Comparison of ENCODE assay signal across 19 cellular contexts in the genomic region with DNA sequence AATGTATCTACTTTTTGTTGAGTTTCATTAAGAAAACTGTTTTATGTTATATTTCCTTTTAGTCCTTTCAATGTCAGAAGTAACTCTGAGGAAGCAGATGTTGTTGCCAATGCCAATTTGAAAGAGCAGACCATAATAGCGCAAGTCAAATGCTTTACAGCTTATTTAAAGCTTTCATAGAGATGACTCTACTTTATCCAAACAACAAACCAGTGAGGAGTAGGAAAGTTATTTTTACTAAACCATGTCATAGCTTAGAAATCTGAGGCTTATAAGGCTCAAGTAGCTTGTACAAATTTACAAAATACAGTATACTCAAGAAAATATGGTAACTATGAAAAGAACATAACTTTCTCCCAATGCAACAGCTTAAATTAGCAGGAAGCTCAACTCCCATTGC. TPM values are rescaled to one million over a fixed set of nuclear protein-coding genes. Genes with fewer than 3 reads are reported as not detected.
"Had no signal": no experiment of that assay in that cellular context is flagged by ENCODE, and none has a peak within 500 bp of the region (broad histone marks: within the 10 kb centered on the region; RNA-seq: fewer than 3 reads in every experiment).

No MANE protein-coding gene starts in this region.

- FAIRE-seq: keratinocyte, pancreas had no signal

- H3K27ac ChIP-seq: cardiac muscle cell, lower lobe of right lung, pancreas, right lobe of liver, spleen, thoracic aorta, upper lobe of right lung had no signal

- DNase-seq: activated CD4-positive, alpha-beta T cell treated with anti-CD3 and anti-CD28 coated beads, Interleukin-2, amount 10 ng/mL, durations not matched to agents 7 days and 5 days; activated CD8-positive, alpha-beta memory T cell treated with anti-CD3 and anti-CD28 coated beads, Interleukin-2, amount 50 U/mL, for 4 hours; activated effector memory CD4-positive, alpha-beta T cell treated with Interleukin-2 at 50 U/mL for 16 hours; activated naive CD4-positive, alpha-beta T cell treated with anti-CD3 and anti-CD28 coated beads, Interleukin-2, amount 10 ng/mL, durations not matched to agents 7 days and 5 days; activated naive CD8-positive, alpha-beta T cell treated with anti-CD3 and anti-CD28 coated beads, Interleukin-2, amount 50 U/mL, for 24 hours; activated T-cell treated with anti-CD3 and anti-CD28 coated beads, Interleukin-2, amount 50 U/mL, for 4 hours; erythroblast; hippocampal formation; lower lobe of right lung; natural killer cell; pancreas; right lobe of liver; spleen; stimulated activated CD4-positive, alpha-beta T cell treated with anti-CD3 and anti-CD28 coated beads, Interleukin-4, amount 100 ng/mL, for 4 hours; upper lobe of right lung had no signal

- H3K4me3 ChIP-seq: cardiac muscle cell, lower lobe of right lung, pancreas, right lobe of liver, spleen, thoracic aorta, upper lobe of right lung had no signal

- H3K4me1 ChIP-seq: lower lobe of right lung, pancreas, right lobe of liver, spleen, upper lobe of right lung had no signal

- H3K36me3 ChIP-seq: cardiac muscle cell, lower lobe of right lung, pancreas, right lobe of liver, spleen, thoracic aorta, upper lobe of right lung had no signal

- H3K27me3 ChIP-seq: cardiac muscle cell, pancreas, right lobe of liver, spleen, upper lobe of right lung had no signal

- H3K9me3 ChIP-seq: lower lobe of right lung, pancreas, right lobe of liver, spleen, thoracic aorta, upper lobe of right lung had no signal

RNA-seq across cellular contexts. Expression of a gene that starts 40.1 kb away (rescaled TPM):
- total RNA-seq: activated CD4-positive, alpha-beta T cell treated with anti-CD3 and anti-CD28 coated beads, Interleukin-2, amount 10 ng/mL, durations not matched to agents 7 days and 5 days; activated T-cell treated with anti-CD3 and anti-CD28 coated beads, Interleukin-2, amount 50 U/mL, for 4 hours; natural killer cell; pulmonary artery endothelial cell; thoracic aorta; upper lobe of right lung had no signal
- polyA plus RNA-seq: keratinocyte had no signal
